ENCODE assay signal across 8 cellular contexts in the genomic region with DNA sequence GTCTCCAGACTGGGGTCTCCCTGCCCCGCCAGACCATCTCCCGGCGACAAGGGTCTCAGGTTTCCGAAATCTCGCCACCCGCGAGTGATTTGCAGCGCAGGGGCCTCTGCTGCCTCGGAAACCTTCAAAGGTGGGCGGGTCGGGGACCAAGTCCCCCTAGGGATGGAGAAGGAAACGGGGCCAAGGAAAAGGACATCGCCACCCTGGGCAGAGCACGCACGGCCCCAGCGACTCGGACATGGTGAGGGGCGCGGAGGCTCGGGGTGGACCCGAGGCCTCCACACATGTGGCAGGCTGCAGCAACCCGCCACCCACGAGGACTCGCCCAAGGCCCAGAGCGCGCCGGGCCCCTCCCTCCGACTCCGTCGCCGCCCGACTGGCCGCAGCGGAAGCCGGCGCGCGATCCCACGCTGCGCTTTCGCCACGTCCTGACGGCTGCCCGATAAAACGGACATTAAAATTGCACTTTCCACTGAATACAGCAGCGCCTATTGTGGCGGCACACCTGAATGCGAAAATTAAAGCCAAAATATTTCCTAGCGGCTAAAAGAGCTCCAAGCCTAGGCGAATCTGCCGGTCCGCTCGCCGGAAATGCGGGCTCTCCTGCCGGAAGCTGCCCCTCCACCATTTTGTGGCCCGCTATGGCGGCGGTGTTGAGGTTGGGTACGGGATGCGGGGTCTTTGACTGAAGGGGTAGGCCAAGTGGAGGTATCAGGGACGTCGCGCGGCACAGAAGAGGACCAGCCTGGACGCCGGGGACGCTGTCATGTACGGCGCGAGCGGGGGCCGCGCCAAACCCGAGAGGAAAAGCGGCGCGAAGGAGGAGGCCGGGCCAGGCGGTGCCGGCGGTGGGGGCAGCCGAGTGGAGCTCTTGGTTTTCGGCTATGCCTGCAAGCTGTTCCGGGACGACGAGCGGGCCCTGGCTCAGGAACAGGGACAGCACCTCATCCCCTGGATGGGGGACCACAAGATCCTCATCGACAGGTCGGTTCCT. TPM values are rescaled to one million over a fixed set of nuclear protein-coding genes. Genes with fewer than 3 reads are reported as not detected.
DNase-seq lines count a peak whose midpoint lies in the region; ATAC-seq and TF ChIP-seq lines count a peak whose summit lies in the region.

A gene (plus strand): TSS at position 627 of the 994 bp plus-strand sequence. CDS start 140 bp downstream, at position 767.

- H3K9me3 Mint-ChIP-seq in neural progenitor cell = peaks cover 3% of the 10 kb centered on the region

- peak; percentile 83 for TF ChIP-seq POLR2A in Raji (IDR thresholded peaks at IDR 0.05; ENCODE audit: insufficient read depth, low read depth, low read length)

- H2AFZ ChIP-seq in DND-41 (ENCODE audit: low read depth, low read length) = peak within 1 kb of the TSS; percentile 89
- H2AFZ ChIP-seq in neural progenitor cell (replicated peaks) = peak within 1 kb of the TSS; percentile 99

- TF ChIP-seq CTCF in DND-41 (IDR thresholded peaks at IDR 0.05; ENCODE audit: borderline replicate concordance, extremely low read depth, low read length, poor library complexity, severe bottlenecking) = no peak
- no peak for TF ChIP-seq CTCF in fibroblast of villous mesenchyme (IDR thresholded peaks at IDR 0.05; ENCODE audit: insufficient read depth, low read depth, low read length)
- TF ChIP-seq CTCF in neural progenitor cell (IDR thresholded peaks at IDR 0.05) = no peak

- H3K27me3 ChIP-seq in DND-41 (ENCODE audit: insufficient read depth, low read length, poor library complexity) (no peaks in the 10 kb centered on the region), neural progenitor cell (no peaks in the 10 kb centered on the region), stomach smooth muscle (ENCODE audit: control insufficient read depth in 1 of 2, insufficient read depth in 2 of 2, low read length in 2 of 2) (no peaks in the 10 kb centered on the region)

- H3K4me3 ChIP-seq in DND-41 (ENCODE audit: low read depth in 1 of 2, low read length in 2 of 2) (peak within 1 kb of the TSS; percentile 87 to 97), fibroblast of villous mesenchyme (ENCODE audit: low read depth, low read length) (peak within 1 kb of the TSS; percentile 99), neural progenitor cell (peak within 1 kb of the TSS; percentile 88), stomach smooth muscle (ENCODE audit: low read length in 2 of 2) (peak within 1 kb of the TSS; percentile 98 to 100)
- H3K4me3 ChIP-seq in Jurkat, Clone E6-1 (ENCODE audit: low read length) = peak within 1 kb of the TSS; percentile 99

- peak within 1 kb of the TSS; percentile 99 for H3K4me3 Mint-ChIP-seq in neural progenitor cell

- peaks cover 33% of the 10 kb centered on the region for H3K4me1 ChIP-seq in DND-41 (ENCODE audit: insufficient read depth, low read length)
- peaks cover 15% of the 10 kb centered on the region for H3K4me1 ChIP-seq in neural progenitor cell
- peaks cover 21% of the 10 kb centered on the region for H3K4me1 ChIP-seq in stomach smooth muscle (ENCODE audit: control insufficient read depth, insufficient read depth, low read length)

- ATAC-seq in DND-41 (ENCODE audit: insufficient read depth, low read depth) (peak; percentile 89), GM21619 (IDR thresholded peaks at IDR 0.05; ENCODE audit: unreplicated experiment) (peak; percentile 89)

- peaks cover 2% of the 10 kb centered on the region for H3K27me3 Mint-ChIP-seq in neural progenitor cell (ENCODE audit: insufficient read depth, low read depth)

- H3F3A ChIP-seq in neural progenitor cell (ENCODE audit: low read depth) = peaks cover 4% of the 10 kb centered on the region

- H3K36me3 Mint-ChIP-seq in neural progenitor cell = peaks cover 8% of the 10 kb centered on the region

- H3K9me3 ChIP-seq in DND-41 (ENCODE audit: insufficient read depth, low read length, severe bottlenecking) (no peaks in the 10 kb centered on the region), neural progenitor cell (ENCODE audit: low read depth) (no peaks in the 10 kb centered on the region), stomach smooth muscle (ENCODE audit: control insufficient read depth in 2 of 2, low read length in 2 of 2) (no peaks in the 10 kb centered on the region)

- H3K27ac ChIP-seq in DND-41 (ENCODE audit: low read length) = peak within 1 kb of the TSS; percentile 99
- peak within 1 kb of the TSS; percentile 97 for H3K27ac ChIP-seq in neural progenitor cell
- peak within 1 kb of the TSS; percentile 95 for H3K27ac ChIP-seq in stomach smooth muscle (ENCODE audit: low read length)

- H3K36me3 ChIP-seq in DND-41 (ENCODE audit: insufficient read depth, low read length) = peaks cover 33% of the 10 kb centered on the region
- peaks cover 9% of the 10 kb centered on the region for H3K36me3 ChIP-seq in neural progenitor cell
- peaks cover 12 to 16% of the 10 kb centered on the region in 2 donors for H3K36me3 ChIP-seq in stomach smooth muscle (ENCODE audit: control insufficient read depth in 2 of 2, insufficient read depth in 2 of 2, low read length in 2 of 2)

- H3K4me2 ChIP-seq in DND-41 (ENCODE audit: insufficient read depth, low read length) = peak within 1 kb of the TSS; percentile 89
- peak within 1 kb of the TSS; percentile 91 for H3K4me2 ChIP-seq in neural progenitor cell

- H3K79me2 ChIP-seq in DND-41 (ENCODE audit: insufficient read depth, low read length) (peaks cover 48% of the 10 kb centered on the region), neural progenitor cell (ENCODE audit: low read depth) (peaks cover 31% of the 10 kb centered on the region)

- H4K20me1 ChIP-seq in DND-41 (ENCODE audit: insufficient read depth, low read length) = peaks cover 20% of the 10 kb centered on the region
- peaks cover 15% of the 10 kb centered on the region for H4K20me1 ChIP-seq in neural progenitor cell (ENCODE audit: low read depth)

- peak within 1 kb of the TSS; percentile 99 for H3K27ac Mint-ChIP-seq in neural progenitor cell

- DNase-seq in DND-41 = peak; percentile 79
- peak; percentile 61 for DNase-seq in Jurkat, Clone E6-1 (ENCODE audit: low read depth, low spot score)
- DNase-seq in activated effector memory CD4-positive, alpha-beta T cell treated with anti-CD3 and anti-CD28 coated beads, Interleukin-2, amount 50 U/mL, for 16 hours = peak; percentile 92
- DNase-seq in fibroblast of villous mesenchyme (ENCODE audit: low read depth) = peak; percentile 71
- peak; percentile 87 for DNase-seq in neural progenitor cell (ENCODE audit: low spot score)

- peak within 1 kb of the TSS; percentile 79 for H3K9ac ChIP-seq in DND-41 (ENCODE audit: low read depth, low read length)
- peak within 1 kb of the TSS; percentile 98 for H3K9ac ChIP-seq in neural progenitor cell
- H3K9ac ChIP-seq in stomach smooth muscle (ENCODE audit: low read length in 2 of 2) = peak within 1 kb of the TSS; percentile 92 to 96

- peaks cover 18% of the 10 kb centered on the region for H3K4me1 Mint-ChIP-seq in neural progenitor cell

RNA-seq across cellular contexts. Expression of the gene that starts here (rescaled TPM):
- polyA plus RNA-seq in Jurkat, Clone E6-1 (2012; ENCODE audit: insufficient read depth, insufficient read length) = 45.8 TPM
- 25.8 and 28.5 TPM in 2 replicates for total RNA-seq in fibroblast of villous mesenchyme
- 37.0 and 42.3 TPM in 2 replicates for total RNA-seq in neural progenitor cell (ENCODE audit: low replicate concordance)

Comparison
In these comparisons a context has a peak if more than half of its experiments do, and no peak if none do; other contexts are left out.
1. Peak in every context shown above with its lines: DNase-seq, ATAC-seq, H3K4me3 ChIP-seq and H3K27ac ChIP-seq.